ENCODE assay signal across 31 cellular contexts in the genomic region with DNA sequence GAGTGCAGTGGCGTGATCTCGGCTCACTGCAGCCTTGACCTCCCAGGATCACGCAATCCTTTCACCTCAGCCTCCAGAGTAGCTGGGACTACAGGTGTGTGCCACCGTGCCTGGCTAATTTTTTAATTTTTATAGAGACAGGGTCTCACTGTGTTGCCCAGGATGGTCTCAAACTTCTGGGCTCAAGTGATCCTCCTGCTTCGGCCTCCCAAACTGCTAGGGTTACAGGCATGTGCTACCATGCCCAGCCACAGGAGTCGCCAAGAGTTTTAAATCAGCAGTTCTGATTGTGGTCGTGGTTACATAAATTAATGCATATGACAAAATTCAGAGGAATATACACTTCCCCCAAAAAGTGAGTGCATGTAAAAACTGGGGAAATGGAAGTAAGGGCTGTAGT. TPM values are rescaled to one million over a fixed set of nuclear protein-coding genes. Genes with fewer than 3 reads are reported as not detected.
A peak's percentile ranks its signal among the peaks of the same experiment; 100 is the strongest.
DNase-seq lines count a peak whose midpoint lies in the region; ATAC-seq, FAIRE-seq and TF ChIP-seq lines count a peak whose summit lies in the region.
"Had no signal": no experiment of that assay in that cellular context is flagged by ENCODE, and none has a peak within 500 bp of the region (broad histone marks: within the 10 kb centered on the region; RNA-seq: fewer than 3 reads in every experiment).

No MANE protein-coding gene starts in this region.

- FAIRE-seq in GM19239 (lab: Jason Lieb, UNC) = no peak
- FAIRE-seq: A204.1, endothelial cell of umbilical vein, keratinocyte had no signal

- H3K4me3 Mint-ChIP-seq in activated CD4-positive, alpha-beta T cell treated with anti-CD3 and anti-CD28 coated beads, Interleukin-2, amount 10 ng/mL, durations not matched to agents 24 days and 14 days = no peak overlapping the region
- no peak overlapping the region for H3K4me3 Mint-ChIP-seq in WTC11
- H3K4me3 Mint-ChIP-seq: activated T-cell treated with anti-CD3 and anti-CD28 coated beads, Interleukin-2, amount 50 U/mL, for 24 hours; naive B cell; T-helper 1 cell treated with Interleukin-12 subunit alpha and Interleukin-12 subunit beta and Interleukin-4 antibody, amounts not matched to agents 30 μg/mL and 1 μg/mL, for 36 hours had no signal

- DNase-seq in activated CD4-positive, alpha-beta T cell treated with anti-CD3 and anti-CD28 coated beads for 48 hours = peak; percentile 13
- no peak for DNase-seq in activated CD4-positive, alpha-beta T cell treated with anti-CD3 and anti-CD28 coated beads, Interleukin-2, amount 10 ng/mL, durations not matched to agents 24 days and 14 days
- DNase-seq in KBM-7 = peak; percentile 23
- no peak for DNase-seq in WTC11 (ENCODE audit: low spot score)
- peak; percentile 25 for DNase-seq in upper lobe of right lung
- no peak for DNase-seq in GM19239 (ENCODE audit: insufficient read length, low spot score)
- no peak for DNase-seq in PC-3
- DNase-seq in HuH-7.5 (ENCODE audit: low spot score) = no peak
- DNase-seq: activated CD4-positive, alpha-beta T cell treated with anti-CD3 and anti-CD28 coated beads for 1 hour; activated naive CD4-positive, alpha-beta T cell; activated T-cell treated with anti-CD3 and anti-CD28 coated beads, Interleukin-2, amount 50 U/mL, for 24 hours; adrenal gland; AML-193; body of pancreas; cerebellar nuclear complex; naive B cell; NCI-H1048; NCI-H187 treated with DMSO at 0.1 percent for 48 hours; NCI-H2171 treated with DMSO at 0.1 percent for 48 hours; NCI-H526; SK-N-SH; stimulated activated naive CD4-positive, alpha-beta T cell treated with Interleukin-2 at 50 U/mL for 16 hours had no signal

- H3K27me3 ChIP-seq in upper lobe of right lung (no peaks in the 10 kb centered on the region), PC-3 (ENCODE audit: low read length) (0 out of 2 replicates have a peak, but pooled peaks cover 8% of the 10 kb centered on the region)
- H3K27me3 ChIP-seq: adrenal gland, body of pancreas, testis had no signal

- intact Hi-C loops in activated CD4-positive, alpha-beta T cell treated with anti-CD3 and anti-CD28 coated beads, Interleukin-2, amount 10 ng/mL, durations not matched to agents 24 days and 14 days (cut with micrococcal nuclease) = no loop called here
- intact Hi-C loops in upper lobe of right lung (cut with DNase I) = no loop called here
- intact Hi-C loops in PC-3 (cut with micrococcal nuclease) = no loop called here

- CTCF ChIA-PET in WTC11 (lab: Charles Lee) = no interaction called here
- CTCF ChIA-PET in PC-3 (lab: Charles Lee) = no interaction called here

- H3K9ac ChIP-seq in PC-3 (ENCODE audit: low read length) = no peak overlapping the region
- H3K9ac ChIP-seq: SK-N-SH had no signal

- no peak overlapping the region for H3K27ac Mint-ChIP-seq in activated CD4-positive, alpha-beta T cell treated with anti-CD3 and anti-CD28 coated beads, Interleukin-2, amount 10 ng/mL, durations not matched to agents 24 days and 14 days
- H3K27ac Mint-ChIP-seq in WTC11 = no peak overlapping the region
- H3K27ac Mint-ChIP-seq: activated T-cell treated with anti-CD3 and anti-CD28 coated beads, Interleukin-2, amount 50 U/mL, for 24 hours; naive B cell; T-helper 1 cell treated with Interleukin-12 subunit alpha and Interleukin-12 subunit beta and Interleukin-4 antibody, amounts not matched to agents 30 μg/mL and 1 μg/mL, for 36 hours had no signal

- in situ Hi-C loops in KBM-7 (cut with MboI; ENCODE audit: low pct_unique_long_range_greater_than_20kb, low sequenced_read_pairs) = no loop called here

- H3K27me3 Mint-ChIP-seq in activated CD4-positive, alpha-beta T cell treated with anti-CD3 and anti-CD28 coated beads, Interleukin-2, amount 10 ng/mL, durations not matched to agents 24 days and 14 days = peaks cover 8% of the 10 kb centered on the region
- H3K27me3 Mint-ChIP-seq in WTC11 (ENCODE audit: low read depth) = no peaks in the 10 kb centered on the region
- H3K27me3 Mint-ChIP-seq: activated T-cell treated with anti-CD3 and anti-CD28 coated beads, Interleukin-2, amount 50 U/mL, for 24 hours had no signal

- ATAC-seq in WTC11 (no peak), upper lobe of right lung (peak; percentile 18), PC-3 (no peak)
- ATAC-seq: body of pancreas had no signal

- H3K9me3 ChIP-seq in upper lobe of right lung (no peaks in the 10 kb centered on the region), PC-3 (ENCODE audit: low read length) (no peaks in the 10 kb centered on the region)
- H3K9me3 ChIP-seq: adrenal gland, body of pancreas, HAP-1, neutrophil, SK-N-SH, testis had no signal

- no peaks in the 10 kb centered on the region for H3K36me3 ChIP-seq in upper lobe of right lung
- H3K36me3 ChIP-seq in PC-3 (ENCODE audit: low read depth, low read length) = no peaks in the 10 kb centered on the region
- H3K36me3 ChIP-seq: adrenal gland, HAP-1, neutrophil had no signal

- H2AFZ ChIP-seq in PC-3 (ENCODE audit: low read length) = no peak overlapping the region

- no peaks in the 10 kb centered on the region for H3K9me2 ChIP-seq in PC-3 (replicated peaks; ENCODE audit: low read length)
- H3K9me2 ChIP-seq: SK-N-SH had no signal

- no peaks in the 10 kb centered on the region for H3K4me1 Mint-ChIP-seq in activated CD4-positive, alpha-beta T cell treated with anti-CD3 and anti-CD28 coated beads, Interleukin-2, amount 10 ng/mL, durations not matched to agents 24 days and 14 days
- peaks cover 15% of the 10 kb centered on the region for H3K4me1 Mint-ChIP-seq in WTC11
- H3K4me1 Mint-ChIP-seq: naive B cell had no signal

- no peaks in the 10 kb centered on the region for H3K9me3 Mint-ChIP-seq in activated CD4-positive, alpha-beta T cell treated with anti-CD3 and anti-CD28 coated beads, Interleukin-2, amount 10 ng/mL, durations not matched to agents 24 days and 14 days
- H3K9me3 Mint-ChIP-seq in WTC11 = no peaks in the 10 kb centered on the region
- H3K9me3 Mint-ChIP-seq: activated T-cell treated with anti-CD3 and anti-CD28 coated beads, Interleukin-2, amount 50 U/mL, for 24 hours; T-helper 1 cell treated with Interleukin-12 subunit alpha and Interleukin-12 subunit beta and Interleukin-4 antibody, amounts not matched to agents 30 μg/mL and 1 μg/mL, for 36 hours had no signal

- H4K20me1 ChIP-seq in PC-3 (ENCODE audit: low read length) = no peaks in the 10 kb centered on the region

- H3K4me1 ChIP-seq in upper lobe of right lung = no peaks in the 10 kb centered on the region
- H3K4me1 ChIP-seq in PC-3 (ENCODE audit: insufficient read depth, low read length) = no peaks in the 10 kb centered on the region
- H3K4me1 ChIP-seq: adrenal gland, body of pancreas, testis had no signal

- TF ChIP-seq CTCF in WTC11 (IDR thresholded peaks at IDR 0.05) (no peak), upper lobe of right lung (IDR thresholded peaks at IDR 0.05) (no peak), PC-3 (conservative IDR thresholded peaks at IDR 0.05; ENCODE audit: low read depth, low read length) (no peak)

- H3K27ac ChIP-seq in upper lobe of right lung (no peak overlapping the region), PC-3 (ENCODE audit: low read length) (no peak overlapping the region)
- H3K27ac ChIP-seq: adrenal gland, body of pancreas, neutrophil, RWPE1, testis had no signal

- POLR2A ChIA-PET in WTC11 (lab: Charles Lee) = no interaction called here
- POLR2A ChIA-PET in PC-3 (lab: Charles Lee; ENCODE audit: unreplicated experiment) = no interaction called here

- no peak overlapping the region for H3K4me3 ChIP-seq in upper lobe of right lung
- H3K4me3 ChIP-seq in PC-3 (ENCODE audit: low read length) = no peak overlapping the region
- H3K4me3 ChIP-seq: adrenal gland, body of pancreas, HAP-1, testis had no signal

- no peaks in the 10 kb centered on the region for H3K36me3 Mint-ChIP-seq in activated CD4-positive, alpha-beta T cell treated with anti-CD3 and anti-CD28 coated beads, Interleukin-2, amount 10 ng/mL, durations not matched to agents 24 days and 14 days (ENCODE audit: low read depth)
- H3K36me3 Mint-ChIP-seq in WTC11 = no peaks in the 10 kb centered on the region
- H3K36me3 Mint-ChIP-seq: naive B cell had no signal

- no peaks in the 10 kb centered on the region for H3K79me2 ChIP-seq in PC-3 (ENCODE audit: low read length)

- no peak overlapping the region for H3K4me2 ChIP-seq in PC-3 (ENCODE audit: low read length)
- H3K4me2 ChIP-seq: SK-N-SH had no signal

- no peaks in the 10 kb centered on the region for H3F3A ChIP-seq in PC-3 (ENCODE audit: low read length, unreplicated experiment)

- BruUV-seq in PC-3 (replicated peaks; lab: Mats Ljungman, UMichigan) = no TSS peak

TF ChIP-seq in WTC11, 78 proteins besides CTCF, POLR2A, EP300 and RAD21:
- peak; percentile 63; the same call in 1 of the 2 replicates for TF ChIP-seq ZNF121 (CRISPR knock-in tag; IDR thresholded peaks at IDR 0.05)
- TF ChIP-seq, protein P1, sequence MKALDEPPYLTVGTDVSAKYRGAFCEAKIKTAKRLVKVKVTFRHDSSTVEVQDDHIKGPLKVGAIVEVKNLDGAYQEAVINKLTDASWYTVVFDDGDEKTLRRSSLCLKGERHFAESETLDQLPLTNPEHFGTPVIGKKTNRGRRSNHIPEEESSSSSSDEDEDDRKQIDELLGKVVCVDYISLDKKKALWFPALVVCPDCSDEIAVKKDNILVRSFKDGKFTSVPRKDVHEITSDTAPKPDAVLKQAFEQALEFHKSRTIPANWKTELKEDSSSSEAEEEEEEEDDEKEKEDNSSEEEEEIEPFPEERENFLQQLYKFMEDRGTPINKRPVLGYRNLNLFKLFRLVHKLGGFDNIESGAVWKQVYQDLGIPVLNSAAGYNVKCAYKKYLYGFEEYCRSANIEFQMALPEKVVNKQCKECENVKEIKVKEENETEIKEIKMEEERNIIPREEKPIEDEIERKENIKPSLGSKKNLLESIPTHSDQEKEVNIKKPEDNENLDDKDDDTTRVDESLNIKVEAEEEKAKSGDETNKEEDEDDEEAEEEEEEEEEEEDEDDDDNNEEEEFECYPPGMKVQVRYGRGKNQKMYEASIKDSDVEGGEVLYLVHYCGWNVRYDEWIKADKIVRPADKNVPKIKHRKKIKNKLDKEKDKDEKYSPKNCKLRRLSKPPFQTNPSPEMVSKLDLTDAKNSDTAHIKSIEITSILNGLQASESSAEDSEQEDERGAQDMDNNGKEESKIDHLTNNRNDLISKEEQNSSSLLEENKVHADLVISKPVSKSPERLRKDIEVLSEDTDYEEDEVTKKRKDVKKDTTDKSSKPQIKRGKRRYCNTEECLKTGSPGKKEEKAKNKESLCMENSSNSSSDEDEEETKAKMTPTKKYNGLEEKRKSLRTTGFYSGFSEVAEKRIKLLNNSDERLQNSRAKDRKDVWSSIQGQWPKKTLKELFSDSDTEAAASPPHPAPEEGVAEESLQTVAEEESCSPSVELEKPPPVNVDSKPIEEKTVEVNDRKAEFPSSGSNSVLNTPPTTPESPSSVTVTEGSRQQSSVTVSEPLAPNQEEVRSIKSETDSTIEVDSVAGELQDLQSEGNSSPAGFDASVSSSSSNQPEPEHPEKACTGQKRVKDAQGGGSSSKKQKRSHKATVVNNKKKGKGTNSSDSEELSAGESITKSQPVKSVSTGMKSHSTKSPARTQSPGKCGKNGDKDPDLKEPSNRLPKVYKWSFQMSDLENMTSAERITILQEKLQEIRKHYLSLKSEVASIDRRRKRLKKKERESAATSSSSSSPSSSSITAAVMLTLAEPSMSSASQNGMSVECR (CRISPR knock-in tag; IDR thresholded peaks at IDR 0.05; ENCODE audit: borderline replicate concordance) = no peak

RNA-seq across cellular contexts. Expression of a gene that starts 33.0 kb away (rescaled TPM):
- not detected in 2 replicates for total RNA-seq in activated CD4-positive, alpha-beta T cell treated with anti-CD3 and anti-CD28 coated beads, Interleukin-2, amount 10 ng/mL, durations not matched to agents 24 days and 14 days
- 2.7 to 3.3 TPM (median 2.7 TPM) in 3 replicates for total RNA-seq in WTC11 (2021)
- total RNA-seq in upper lobe of right lung = 3.0 TPM
- not detected in 2 replicates for total RNA-seq in PC-3 (2014; rRNA removed)
- total RNA-seq: activated CD8-positive, alpha-beta memory T cell treated with anti-CD3 and anti-CD28 coated beads for 36 hours; body of pancreas; endothelial cell of umbilical vein had no signal

Comparison
In these comparisons a context has a peak if more than half of its experiments do, and no peak if none do; other contexts are left out.
1. DNase-seq: peak in activated CD4-positive, alpha-beta T cell treated with anti-CD3 and anti-CD28 coated beads for 48 hours (single experiment), KBM-7 (single experiment) and upper lobe of right lung (single experiment); none in activated CD4-positive, alpha-beta T cell treated with anti-CD3 and anti-CD28 coated beads, Interleukin-2, amount 10 ng/mL, durations not matched to agents 24 days and 14 days (single experiment), WTC11 (single experiment), GM19239 (single experiment), PC-3 (single experiment) and HuH-7.5 (single experiment).